1 cellular context compared by ENCODE assay signal in the genomic region with DNA sequence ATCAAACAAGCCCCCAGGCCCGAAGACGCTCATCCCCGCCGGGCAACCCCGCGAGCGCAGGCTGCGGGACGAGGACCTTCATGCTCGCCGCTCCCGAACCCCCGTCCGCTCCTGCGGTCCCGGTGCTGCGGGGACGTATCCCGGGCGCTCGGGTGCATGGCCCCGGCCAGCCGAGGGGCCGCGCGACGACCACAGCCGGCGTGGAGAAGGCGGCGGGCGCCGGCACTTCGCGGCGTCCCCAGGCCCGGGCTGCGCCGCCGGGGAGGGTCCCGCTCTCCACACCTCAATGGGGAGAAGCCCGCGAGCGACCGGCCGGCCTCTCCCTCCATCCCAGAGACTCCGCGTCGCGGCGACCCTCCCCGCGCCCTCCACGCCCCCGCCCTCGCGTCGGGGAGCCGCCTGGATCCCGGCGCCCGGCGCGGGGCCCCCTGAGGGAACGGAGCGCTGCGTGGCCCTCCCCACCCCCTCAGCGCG.
TF ChIP-seq lines count a peak whose summit lies in the region.

No MANE protein-coding gene starts in this region.

TF ChIP-seq in GM23338, 12 proteins besides CTCF, POLR2A, EP300 and RAD21 (continued from another document):
- TF ChIP-seq, protein P1, sequence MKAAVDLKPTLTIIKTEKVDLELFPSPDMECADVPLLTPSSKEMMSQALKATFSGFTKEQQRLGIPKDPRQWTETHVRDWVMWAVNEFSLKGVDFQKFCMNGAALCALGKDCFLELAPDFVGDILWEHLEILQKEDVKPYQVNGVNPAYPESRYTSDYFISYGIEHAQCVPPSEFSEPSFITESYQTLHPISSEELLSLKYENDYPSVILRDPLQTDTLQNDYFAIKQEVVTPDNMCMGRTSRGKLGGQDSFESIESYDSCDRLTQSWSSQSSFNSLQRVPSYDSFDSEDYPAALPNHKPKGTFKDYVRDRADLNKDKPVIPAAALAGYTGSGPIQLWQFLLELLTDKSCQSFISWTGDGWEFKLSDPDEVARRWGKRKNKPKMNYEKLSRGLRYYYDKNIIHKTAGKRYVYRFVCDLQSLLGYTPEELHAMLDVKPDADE (IDR thresholded peaks at IDR 0.05): no peak
- TF ChIP-seq POLR2AphosphoS5 (IDR thresholded peaks at IDR 0.05; ENCODE audit: low read depth): no peak
- TF ChIP-seq ZNF114 (CRISPR knock-in tag; IDR thresholded peaks at IDR 0.05): no peak
- no peak for TF ChIP-seq EZH2phosphoT487 (IDR thresholded peaks at IDR 0.05; ENCODE audit: unreplicated experiment)
- TF ChIP-seq JUNB (IDR thresholded peaks at IDR 0.05; ENCODE audit: unreplicated experiment): no peak
- no peak for TF ChIP-seq ZNF331 (CRISPR knock-in tag; IDR thresholded peaks at IDR 0.05; ENCODE audit: low read depth)
